ENCODE assay signal across 19 cellular contexts in the genomic region with DNA sequence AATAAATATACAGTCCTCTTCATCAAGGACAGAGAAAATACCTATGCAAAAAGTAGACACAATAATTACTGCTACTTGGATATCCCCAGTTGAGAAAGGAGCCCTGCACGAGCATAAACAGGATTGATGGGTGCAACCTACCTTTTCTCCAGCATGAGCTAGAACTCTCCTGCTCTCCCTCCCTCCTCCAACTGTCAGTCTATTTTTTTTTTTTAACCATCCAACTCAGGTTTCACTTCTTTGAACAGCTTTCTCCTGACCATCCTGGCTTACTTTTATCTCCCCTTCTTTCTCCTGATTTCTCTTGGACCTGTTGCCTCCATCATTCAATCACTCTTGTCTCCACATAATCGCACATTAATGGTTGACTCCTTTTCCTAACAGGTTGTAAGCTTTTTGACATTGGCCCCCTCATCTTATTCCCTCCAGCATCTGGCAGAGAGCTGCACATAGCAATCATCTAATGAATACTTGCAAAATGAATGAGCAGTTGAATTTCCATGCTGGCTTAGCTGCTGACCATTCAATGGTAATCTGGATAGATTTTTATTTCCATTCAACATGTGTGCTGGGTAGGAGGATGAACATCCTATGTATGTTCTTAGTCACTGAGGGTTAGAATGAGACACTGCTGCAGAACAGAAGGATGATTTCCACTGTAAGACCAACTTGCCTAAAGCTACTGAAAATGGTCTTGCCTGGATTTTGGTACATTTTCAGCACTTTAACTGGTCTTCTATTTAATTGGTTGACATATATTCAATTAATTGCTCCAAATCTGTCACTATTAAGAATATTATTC.
"Had no signal": no experiment of that assay in that cellular context is flagged by ENCODE, and none has a peak within 500 bp of the region (broad histone marks: within the 10 kb centered on the region; RNA-seq: fewer than 3 reads in every experiment).

No MANE protein-coding gene starts in this region.

- H3K4me1 Mint-ChIP-seq: endodermal cell, neural progenitor cell had no signal

- H3K4me3 Mint-ChIP-seq: activated CD8-positive, alpha-beta memory T cell treated with anti-CD3 and anti-CD28 coated beads, Interleukin-2, amount 10 ng/mL, durations not matched to agents 7 days and 5 days; activated T-cell treated with anti-CD3 and anti-CD28 coated beads, Interleukin-2, amount 50 U/mL, for 24 hours; brain; central memory CD8-positive, alpha-beta T cell; dendritic cell treated with granulocyte-macrophage colony-stimulating factor and Interleukin-4, amounts not matched to agents 40 ng/mL and 50 ng/mL, for 4 days; endodermal cell; immature natural killer cell; neural progenitor cell had no signal

- H3K4me3 ChIP-seq: lung, neural progenitor cell, pancreas, smooth muscle cell, suprapubic skin had no signal

- H3K36me3 Mint-ChIP-seq: activated CD8-positive, alpha-beta memory T cell treated with anti-CD3 and anti-CD28 coated beads, Interleukin-2, amount 10 ng/mL, durations not matched to agents 7 days and 5 days; activated naive CD4-positive, alpha-beta T cell treated with anti-CD3 and anti-CD28 coated beads, Interleukin-2, amount 50 U/mL, for 72 hours; brain; immature natural killer cell; neural progenitor cell had no signal

- H3K9me3 Mint-ChIP-seq: activated naive CD4-positive, alpha-beta T cell treated with anti-CD3 and anti-CD28 coated beads, Interleukin-2, amount 50 U/mL, for 72 hours; activated T-cell treated with anti-CD3 and anti-CD28 coated beads, Interleukin-2, amount 50 U/mL, for 24 hours; brain; central memory CD8-positive, alpha-beta T cell; dendritic cell treated with granulocyte-macrophage colony-stimulating factor and Interleukin-4, amounts not matched to agents 40 ng/mL and 50 ng/mL, for 4 days; endodermal cell; immature natural killer cell; neural progenitor cell had no signal

- H3K27me3 Mint-ChIP-seq: brain; dendritic cell treated with granulocyte-macrophage colony-stimulating factor and Interleukin-4, amounts not matched to agents 40 ng/mL and 50 ng/mL, for 4 days had no signal

- H3K27ac Mint-ChIP-seq: activated CD8-positive, alpha-beta memory T cell treated with anti-CD3 and anti-CD28 coated beads, Interleukin-2, amount 10 ng/mL, durations not matched to agents 7 days and 5 days; activated naive CD4-positive, alpha-beta T cell treated with anti-CD3 and anti-CD28 coated beads, Interleukin-2, amount 50 U/mL, for 72 hours; activated T-cell treated with anti-CD3 and anti-CD28 coated beads, Interleukin-2, amount 50 U/mL, for 24 hours; dendritic cell treated with granulocyte-macrophage colony-stimulating factor and Interleukin-4, amounts not matched to agents 40 ng/mL and 50 ng/mL, for 4 days; endodermal cell; neural progenitor cell had no signal

- ATAC-seq: activated CD8-positive, alpha-beta memory T cell treated with anti-CD3 and anti-CD28 coated beads, Interleukin-2, amount 10 ng/mL, durations not matched to agents 7 days and 5 days; activated naive CD4-positive, alpha-beta T cell treated with anti-CD3 and anti-CD28 coated beads, Interleukin-2, amount 50 U/mL, for 72 hours; left cardiac atrium had no signal

- DNase-seq: activated CD4-positive, alpha-beta T cell treated with anti-CD3 and anti-CD28 coated beads, Interleukin-2, amount 50 U/mL, for 48 hours; activated CD4-positive, CD25-positive, alpha-beta regulatory T cell treated with anti-CD3 and anti-CD28 coated beads, Interleukin-2, amount 50 U/mL, for 72 hours; activated CD8-positive, alpha-beta memory T cell treated with anti-CD3 and anti-CD28 coated beads, Interleukin-2, amount 10 ng/mL, durations not matched to agents 7 days and 5 days; activated effector memory CD4-positive, alpha-beta T cell treated with anti-CD3 and anti-CD28 coated beads, Interleukin-2, amount 50 U/mL, for 16 hours; activated T-cell treated with anti-CD3 and anti-CD28 coated beads, Interleukin-2, amount 50 U/mL, for 24 hours; amniotic stem cell; endodermal cell; immature natural killer cell; left cardiac atrium; midbrain; pancreas had no signal
